ENCODE assay signal across 26 cellular contexts in the genomic region with DNA sequence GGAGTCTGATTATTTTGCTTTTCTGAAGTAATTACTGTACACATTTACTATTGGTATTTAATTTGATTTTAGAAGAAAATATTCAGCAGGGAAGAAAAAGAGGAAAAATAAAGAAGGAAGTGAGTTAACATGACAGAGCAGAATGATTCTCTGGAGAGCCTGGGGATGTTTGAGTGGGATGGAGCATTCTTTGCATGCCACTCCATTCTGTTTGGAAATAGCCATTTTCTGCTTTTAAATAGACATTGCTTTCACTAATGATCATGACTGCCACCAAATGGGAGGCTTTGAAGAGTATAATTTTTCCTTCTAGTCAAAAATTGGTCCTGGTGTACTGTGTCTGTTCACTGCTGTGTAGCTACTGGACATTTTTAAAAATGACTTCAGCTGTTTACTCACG.
A peak's percentile ranks its signal among the peaks of the same experiment; 100 is the strongest.
DNase-seq lines count a peak whose midpoint lies in the region; ATAC-seq and TF ChIP-seq lines count a peak whose summit lies in the region.
"Had no signal": no experiment of that assay in that cellular context is flagged by ENCODE, and none has a peak within 500 bp of the region (broad histone marks: within the 10 kb centered on the region; RNA-seq: fewer than 3 reads in every experiment).

No MANE protein-coding gene starts in this region.

- H3K9ac ChIP-seq in HUES64 (ENCODE audit: low read depth, low read length) (peak overlapping the region; percentile 22; the same call in 1 of the 2 replicates), mesendoderm (ENCODE audit: low read length) (no peak overlapping the region)

- H4K8ac ChIP-seq in mesendoderm (ENCODE audit: low read depth, low read length): no peak overlapping the region

- ATAC-seq in HG02610 (IDR thresholded peaks at IDR 0.05; ENCODE audit: unreplicated experiment): no peak
- ATAC-seq: body of pancreas; HepG2; left cardiac atrium; Panc1; stimulated activated naive CD8-positive, alpha-beta T cell treated with anti-CD3 and anti-CD28 coated beads, Interleukin-15, amount 100 ng/mL, for 72 hours had no signal

- H2BK15ac ChIP-seq in mesendoderm (replicated peaks; ENCODE audit: low read depth): no peak overlapping the region

- H3K56ac ChIP-seq in mesendoderm (ENCODE audit: low read length): no peak overlapping the region

- no peak overlapping the region for H2BK120ac ChIP-seq in mesendoderm (ENCODE audit: low read depth, low read length)

- no peaks in the 10 kb centered on the region for H3K9me3 ChIP-seq in HUES64 (ENCODE audit: insufficient read depth, low read depth, low read length)
- H3K9me3 ChIP-seq: BE2C, body of pancreas, prostate gland, tibial artery had no signal

- no peak overlapping the region for H2AK5ac ChIP-seq in mesendoderm (ENCODE audit: low read length)

- H3K4me3 ChIP-seq in AG10803 (ENCODE audit: low read length) (no peak overlapping the region), HUES64 (ENCODE audit: low read length) (no peak overlapping the region), epithelial cell of esophagus (ENCODE audit: low read length) (no peak overlapping the region), mesendoderm (ENCODE audit: low read length) (no peak overlapping the region)
- H3K4me3 ChIP-seq: body of pancreas, prostate gland, tibial artery had no signal

- no peaks in the 10 kb centered on the region for H3K36me3 ChIP-seq in HUES64 (ENCODE audit: insufficient read depth, low read length)
- no peaks in the 10 kb centered on the region for H3K36me3 ChIP-seq in mesendoderm (ENCODE audit: control insufficient read depth, insufficient read depth, low read length)
- H3K36me3 ChIP-seq: BE2C, prostate gland, tibial artery had no signal

- H2BK5ac ChIP-seq in mesendoderm (ENCODE audit: low read length): no peak overlapping the region

- H3K4me1 ChIP-seq in HUES64 (ENCODE audit: insufficient read depth, low read length) (peaks cover 19% of the 10 kb centered on the region), mesendoderm (ENCODE audit: control insufficient read depth, low read depth, low read length) (no peaks in the 10 kb centered on the region)
- H3K4me1 ChIP-seq: BE2C, body of pancreas, prostate gland had no signal

- DNase-seq in AG10803 (ENCODE audit: low read depth) (peak; percentile 8), epithelial cell of esophagus (ENCODE audit: low read depth) (peak; percentile 11), mesendoderm (peak; percentile 67), NCI-H2171 (lab: John Stamatoyannopoulos, UW) (no peak), NCI-H748 (lab: John Stamatoyannopoulos, UW; ENCODE audit: unreplicated experiment) (no peak)
- DNase-seq in stimulated activated CD4-positive, alpha-beta T cell treated with anti-CD3 and anti-CD28 coated beads, Interleukin-12 subunit alpha, Interleukin-12 subunit beta, amount 100 ng/mL, for 4 hours: no peak
- DNase-seq: activated CD4-positive, alpha-beta T cell treated with anti-CD3 and anti-CD28 coated beads for 48 hours; activated gamma-delta T cell; activated T-cell treated with anti-CD3 and anti-CD28 coated beads, Interleukin-2, amount 50 U/mL, for 24 hours; BE2C; body of pancreas; CD8-positive, alpha-beta memory T cell; head of caudate nucleus; left cardiac atrium; MV-4-11; NCI-H146; NCI-H524; SIG-M5; stimulated activated naive CD8-positive, alpha-beta T cell treated with anti-CD3 and anti-CD28 coated beads, Interleukin-15, amount 100 ng/mL, for 72 hours; tibial artery had no signal

- H3K27me3 ChIP-seq in HUES64 (ENCODE audit: insufficient read depth, low read length): no peaks in the 10 kb centered on the region
- H3K27me3 ChIP-seq in mesendoderm (ENCODE audit: insufficient read depth, low read length, poor library complexity): no peaks in the 10 kb centered on the region
- H3K27me3 ChIP-seq: body of pancreas, tibial artery had no signal

- H3K4ac ChIP-seq in mesendoderm (ENCODE audit: low read depth, low read length): no peak overlapping the region

- peak overlapping the region; percentile 69 for H3K27ac ChIP-seq in HUES64 (ENCODE audit: low read depth, low read length)
- no peak overlapping the region for H3K27ac ChIP-seq in mesendoderm (ENCODE audit: low read depth, low read length)
- H3K27ac ChIP-seq: body of pancreas, prostate gland, tibial artery, VCaP had no signal

- H3K18ac ChIP-seq in mesendoderm (ENCODE audit: low read length): no peak overlapping the region

- H3K23ac ChIP-seq in mesendoderm (ENCODE audit: low read length): no peak overlapping the region

- no peaks in the 10 kb centered on the region for H3K79me2 ChIP-seq in mesendoderm (ENCODE audit: control insufficient read depth, insufficient read depth, low read length)

- no peak for TF ChIP-seq CTCF in AG10803 (conservative IDR thresholded peaks at IDR 0.05; ENCODE audit: low read length)
- no peak for TF ChIP-seq CTCF in epithelial cell of esophagus (IDR thresholded peaks at IDR 0.05; ENCODE audit: insufficient read depth, low read depth, low read length, missing control alignments)

- 88% methylated on average over 1 of the region's 1 CpG for WGBS in HUES64
- WGBS in mesendoderm (ENCODE audit: extremely low coverage, insufficient coverage, low lambda C conversion rate): no CpG with 5 or more reads among the region's 1 CpG

- no peaks in the 10 kb centered on the region for H3K79me1 ChIP-seq in mesendoderm (ENCODE audit: low read length)

- no peak overlapping the region for H3K4me2 ChIP-seq in mesendoderm (ENCODE audit: low read length)

- no peak overlapping the region for H4K5ac ChIP-seq in mesendoderm (ENCODE audit: low read length)

Comparison
In these comparisons a context has a peak if more than half of its experiments do, and no peak if none do; other contexts are left out.
1. DNase-seq: peak in AG10803 (single experiment), epithelial cell of esophagus (single experiment) and mesendoderm (single experiment); none in NCI-H2171 (single experiment), NCI-H748 (single experiment) and stimulated activated CD4-positive, alpha-beta T cell treated with anti-CD3 and anti-CD28 coated beads, Interleukin-12 subunit alpha, Interleukin-12 subunit beta, amount 100 ng/mL, for 4 hours (single experiment).